ENCODE assay signal across 34 cellular contexts in the genomic region with DNA sequence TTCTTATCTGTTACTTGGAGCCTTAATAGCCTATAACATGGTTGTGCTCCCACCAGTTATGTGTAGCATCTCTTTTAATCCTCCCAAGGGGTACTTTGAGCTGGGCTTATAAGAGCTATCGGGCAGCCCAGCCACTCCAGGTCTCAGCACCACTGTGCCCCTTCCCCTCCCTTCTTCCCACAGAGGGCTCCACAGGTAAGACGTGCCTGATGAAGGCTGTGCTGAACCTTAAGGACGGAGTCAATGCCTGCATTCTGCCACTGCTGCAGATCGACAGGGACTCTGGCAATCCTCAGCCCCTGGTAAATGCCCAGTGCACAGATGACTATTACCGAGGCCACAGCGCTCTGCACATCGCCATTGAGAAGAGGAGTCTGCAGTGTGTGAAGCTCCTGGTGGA. TPM values are rescaled to one million over a fixed set of nuclear protein-coding genes. Genes with fewer than 3 reads are reported as not detected.
"Had no signal": no experiment of that assay in that cellular context is flagged by ENCODE, and none has a peak within 500 bp of the region (broad histone marks: within the 10 kb centered on the region; RNA-seq: fewer than 3 reads in every experiment).

No MANE protein-coding gene starts in this region.

- H3K9ac ChIP-seq: parathyroid adenoma had no signal

- H3K27me3 Mint-ChIP-seq: activated CD4-positive, alpha-beta T cell treated with anti-CD3 and anti-CD28 coated beads for 36 hours; activated naive CD8-positive, alpha-beta T cell treated with anti-CD3 and anti-CD28 coated beads, Interleukin-2, amount 50 U/mL, for 24 hours; central memory CD8-positive, alpha-beta T cell; naive thymus-derived CD4-positive, alpha-beta T cell had no signal

- H3K27ac ChIP-seq: breast epithelium, epithelial cell of prostate, esophagus squamous epithelium, heart right ventricle, parathyroid adenoma, psoas muscle, suprapubic skin, tibial artery had no signal

- ATAC-seq: activated CD4-positive, alpha-beta T cell treated with anti-CD3 and anti-CD28 coated beads for 36 hours; activated naive CD8-positive, alpha-beta T cell treated with anti-CD3 and anti-CD28 coated beads, Interleukin-2, amount 50 U/mL, for 24 hours; heart right ventricle; left lobe of liver; naive thymus-derived CD4-positive, alpha-beta T cell; psoas muscle had no signal

- H3K27me3 ChIP-seq: breast epithelium, esophagus squamous epithelium, heart right ventricle, suprapubic skin, tibial artery had no signal

- H3K27ac Mint-ChIP-seq: activated CD4-positive, alpha-beta T cell treated with anti-CD3 and anti-CD28 coated beads for 36 hours; activated naive CD8-positive, alpha-beta T cell treated with anti-CD3 and anti-CD28 coated beads, Interleukin-2, amount 50 U/mL, for 24 hours; activated T-helper 2 cell treated with anti-CD3 and anti-CD28 coated beads, Interferon-gamma antibody, Interleukin-2, Interleukin-4, amounts not matched to agents 10 μg/mL and 5 μg/mL and 100 μg/mL, durations not matched to agents 14 hours and 24 hours and 36 hours; mesothelial cell of epicardium; naive thymus-derived CD4-positive, alpha-beta T cell; T-helper 2 cell treated with Interferon-gamma antibody and Interleukin-4, amounts not matched to agents 5 μg/mL and 100 μg/mL, for 36 hours had no signal

- H3K4me3 Mint-ChIP-seq: activated CD4-positive, alpha-beta T cell treated with anti-CD3 and anti-CD28 coated beads for 36 hours; activated naive CD8-positive, alpha-beta T cell treated with anti-CD3 and anti-CD28 coated beads, Interleukin-2, amount 50 U/mL, for 24 hours; central memory CD8-positive, alpha-beta T cell; mesothelial cell of epicardium; naive thymus-derived CD4-positive, alpha-beta T cell; T-helper 2 cell treated with Interferon-gamma antibody and Interleukin-4, amounts not matched to agents 5 μg/mL and 100 μg/mL, for 36 hours had no signal

- DNase-seq: activated CD4-positive, alpha-beta T cell treated with anti-CD3 and anti-CD28 coated beads for 36 hours; activated CD4-positive, CD25-positive, alpha-beta regulatory T cell; activated CD8-positive, alpha-beta memory T cell treated with anti-CD3 and anti-CD28 coated beads for 24 hours; activated CD8-positive, alpha-beta memory T cell treated with anti-CD3 and anti-CD28 coated beads, Interleukin-2, amount 50 U/mL, for 4 hours; activated naive CD8-positive, alpha-beta T cell treated with anti-CD3 and anti-CD28 coated beads, Interleukin-2, amount 50 U/mL, for 24 hours; activated T-cell treated with anti-CD3 and anti-CD28 coated beads, Interleukin-2, amount 50 U/mL, for 1 hour; amygdala; dermis blood vessel endothelial cell; effector CD4-positive, alpha-beta T cell; esophagus squamous epithelium; foreskin melanocyte; heart right ventricle; kidney glomerular epithelial cell; naive thymus-derived CD4-positive, alpha-beta T cell; nucleus accumbens; psoas muscle; stimulated activated CD4-positive, alpha-beta T cell treated with anti-CD3 and anti-CD28 coated beads, Interleukin-15, amount 100 ng/mL, for 24 hours; stimulated activated CD4-positive, alpha-beta T cell treated with anti-CD3 and anti-CD28 coated beads, Interleukin-2, amount 100 ng/mL, for 24 hours; stimulated activated naive CD4-positive, alpha-beta T cell; T-helper 1 cell; tibial artery had no signal

- H2AFZ ChIP-seq: parathyroid adenoma had no signal

- FAIRE-seq: colon, endometrium had no signal

- H3K36me3 Mint-ChIP-seq: mesothelial cell of epicardium had no signal

- H3K36me3 ChIP-seq: breast epithelium had no signal

- H3K9me3 Mint-ChIP-seq: activated naive CD8-positive, alpha-beta T cell treated with anti-CD3 and anti-CD28 coated beads, Interleukin-2, amount 50 U/mL, for 24 hours; activated T-helper 2 cell treated with anti-CD3 and anti-CD28 coated beads, Interferon-gamma antibody, Interleukin-2, Interleukin-4, amounts not matched to agents 10 μg/mL and 5 μg/mL and 100 μg/mL, durations not matched to agents 14 hours and 24 hours and 36 hours; central memory CD8-positive, alpha-beta T cell; mesothelial cell of epicardium; naive thymus-derived CD4-positive, alpha-beta T cell; T-helper 2 cell treated with Interferon-gamma antibody and Interleukin-4, amounts not matched to agents 5 μg/mL and 100 μg/mL, for 36 hours had no signal

- H3K4me1 ChIP-seq: breast epithelium, psoas muscle had no signal

- H3K4me3 ChIP-seq: breast epithelium, esophagus squamous epithelium, heart right ventricle, lung, psoas muscle, suprapubic skin, tibial artery had no signal

RNA-seq across cellular contexts. Expression of a gene that starts 7.0 kb away (rescaled TPM):
- polyA plus RNA-seq: neural cell had no signal
